Comparison of ENCODE assay signal across 9 cellular contexts in genomic region chr1:61337471-61337870, GRCh38.
A peak's percentile ranks its signal among the peaks of the same experiment; 100 is the strongest.
DNase-seq lines count a peak whose midpoint lies in the region; ATAC-seq and TF ChIP-seq lines count a peak whose summit lies in the region.
"Had no signal": no experiment of that assay in that cellular context is flagged by ENCODE, and none has a peak within 500 bp of the region (broad histone marks: within the 10 kb centered on the region; RNA-seq: fewer than 3 reads in every experiment).

No MANE protein-coding gene starts in this region.

- 95% methylated on average over 1 of the region's 1 CpG for WGBS in HUES64
- WGBS in smooth muscle cell (ENCODE audit: low lambda C conversion rate) = 16% methylated on average over 1 of the region's 1 CpG

- peak overlapping the region; percentile 73 for H3K4me2 ChIP-seq in smooth muscle cell

- intact Hi-C loops in left lung (cut with DNase I) = loop anchor here in 1 of 2 donors (10.0 kb wide), 1 partner anchor 283 kb away; no protein-coding TSS in a partner anchor

- H3K27ac ChIP-seq in HUES64 (ENCODE audit: low read depth, low read length) = peak overlapping the region; percentile 33; the same call in 1 of the 2 replicates
- H3K27ac ChIP-seq in caudate nucleus (ENCODE audit: low read depth, low read length) = peak overlapping the region; percentile 81
- peak overlapping the region; percentile 69 to 77 for H3K27ac ChIP-seq in left lung
- peak overlapping the region; percentile 76 for H3K27ac ChIP-seq in smooth muscle cell (ENCODE audit: low read depth)
- H3K27ac ChIP-seq: SK-N-MC had no signal

- H3K4me3 ChIP-seq in HUES64 (ENCODE audit: low read length) (no peak overlapping the region), left lung (no peak overlapping the region), smooth muscle cell (peak overlapping the region; percentile 22)
- H3K4me3 ChIP-seq: SK-N-MC had no signal

- peaks cover 11% of the 10 kb centered on the region for H3F3A ChIP-seq in smooth muscle cell (ENCODE audit: low read depth)

- peak overlapping the region; percentile 16; the same call in 1 of the 2 replicates for H3K9ac ChIP-seq in HUES64 (ENCODE audit: low read depth, low read length)
- H3K9ac ChIP-seq in smooth muscle cell (ENCODE audit: low read depth) = peak overlapping the region; percentile 19

- H3K9me3 ChIP-seq in HUES64 (ENCODE audit: insufficient read depth, low read depth, low read length) = no peaks in the 10 kb centered on the region
- no peaks in the 10 kb centered on the region for H3K9me3 ChIP-seq in left lung
- no peaks in the 10 kb centered on the region for H3K9me3 ChIP-seq in smooth muscle cell (replicated peaks; ENCODE audit: low read depth)

- peak; percentile 34 for ATAC-seq in left lung
- no peak for ATAC-seq in GM19397 (IDR thresholded peaks at IDR 0.05; ENCODE audit: unreplicated experiment)
- no peak for ATAC-seq in HG03025 (IDR thresholded peaks at IDR 0.05; ENCODE audit: low FRiP score, unreplicated experiment)

- H3K36me3 ChIP-seq in HUES64 (ENCODE audit: insufficient read depth, low read length) = no peaks in the 10 kb centered on the region
- no peaks in the 10 kb centered on the region for H3K36me3 ChIP-seq in left lung
- no peaks in the 10 kb centered on the region for H3K36me3 ChIP-seq in smooth muscle cell (ENCODE audit: low read depth)

- TF ChIP-seq CTCF in left lung (IDR thresholded peaks at IDR 0.05) = no peak
- TF ChIP-seq CTCF in smooth muscle cell (IDR thresholded peaks at IDR 0.05; ENCODE audit: borderline replicate concordance, insufficient read depth, poor library complexity, severe bottlenecking) = no peak

- DNase-seq in caudate nucleus (lab: John Stamatoyannopoulos, UW) (no peak), left lung (no peak), smooth muscle cell (lab: John Stamatoyannopoulos, UW; ENCODE audit: unreplicated experiment) (no peak), iPS-NIHi11 (ENCODE audit: low spot score) (no peak), Ammon's horn (ENCODE audit: low spot score) (no peak)

- H4K20me1 ChIP-seq in smooth muscle cell (ENCODE audit: low read depth) = no peaks in the 10 kb centered on the region

- peaks cover 27% of the 10 kb centered on the region for H3K4me1 ChIP-seq in HUES64 (ENCODE audit: insufficient read depth, low read length)
- H3K4me1 ChIP-seq in left lung = peaks cover 0 to 20% of the 10 kb centered on the region in 2 donors
- peaks cover 15% of the 10 kb centered on the region for H3K4me1 ChIP-seq in smooth muscle cell (ENCODE audit: low read depth)

- H3K27me3 ChIP-seq in HUES64 (ENCODE audit: insufficient read depth, low read length) (no peaks in the 10 kb centered on the region), left lung (no peaks in the 10 kb centered on the region), smooth muscle cell (ENCODE audit: low read depth) (no peaks in the 10 kb centered on the region)

- H2AFZ ChIP-seq in smooth muscle cell (ENCODE audit: low read depth) = peak overlapping the region; percentile 11

- no peaks in the 10 kb centered on the region for H3K79me2 ChIP-seq in smooth muscle cell (ENCODE audit: low read depth)
